ENCODE assay signal across 8 cellular contexts in genomic region chr1:172443666-172444453, GRCh38. TPM values are rescaled to one million over a fixed set of nuclear protein-coding genes. Genes with fewer than 3 reads are reported as not detected.
A peak's percentile ranks its signal among the peaks of the same experiment; 100 is the strongest.
DNase-seq lines count a peak whose midpoint lies in the region; ATAC-seq, FAIRE-seq and TF ChIP-seq lines count a peak whose summit lies in the region.

PIGC (minus strand) TSS chr1:172444069; CDS start chr1:172442622, 1,447 bp downstream.

- no peaks in the 10 kb centered on the region for H4K20me1 ChIP-seq in DOHH2 (ENCODE audit: control insufficient read depth, insufficient read depth, low read depth, low read length)
- H4K20me1 ChIP-seq in Karpas-422 (ENCODE audit: insufficient read depth, low read depth, low read length): 0 out of 2 replicates have a peak, but pooled peaks cover 2% of the 10 kb centered on the region
- H4K20me1 ChIP-seq in fibroblast of lung (ENCODE audit: control insufficient read depth, extremely low read depth, insufficient read depth, low read length): no peaks in the 10 kb centered on the region

- H3K36me3 ChIP-seq in DOHH2 (ENCODE audit: control insufficient read depth, low read length): peaks cover 20% of the 10 kb centered on the region
- H3K36me3 ChIP-seq in Karpas-422 (ENCODE audit: insufficient read depth, low read length): no peaks in the 10 kb centered on the region
- peaks cover 3% of the 10 kb centered on the region for H3K36me3 ChIP-seq in fibroblast of lung (ENCODE audit: control insufficient read depth, insufficient read depth, low read length)
- H3K36me3 ChIP-seq in naive thymus-derived CD4-positive, alpha-beta T cell (ENCODE audit: control insufficient read depth in 2 of 3, insufficient read depth in 3 of 3, low read length in 3 of 3): peaks cover 0 to 13% (median 0%) of the 10 kb centered on the region in 3 experiments

- peaks cover 8 to 10% of the 10 kb centered on the region in 2 donors for H3K36me3 Mint-ChIP-seq in activated T-cell treated with anti-CD3 and anti-CD28 coated beads, Interleukin-2, amount 50 U/mL, for 72 hours (ENCODE audit: insufficient read depth in 2 of 2)
- H3K36me3 Mint-ChIP-seq in naive thymus-derived CD4-positive, alpha-beta T cell: peaks cover 13 to 31% (median 29%) of the 10 kb centered on the region in 5 donors
- peaks cover 17 to 32% of the 10 kb centered on the region in 2 donors for H3K36me3 Mint-ChIP-seq in stimulated activated naive B cell treated with anti-CD40 and anti-IgM and Interleukin-4, amounts not matched to agents 10 μg/mL and 1 μg/mL and 100 μg/mL, for 72 hours

- H3K27ac ChIP-seq in DOHH2 (ENCODE audit: low read depth, low read length): 0 out of 2 replicates have a peak within 1 kb of the TSS, but pooled peaks have one; percentile 7
- no peak within 1 kb of the TSS for H3K27ac ChIP-seq in Karpas-422 (ENCODE audit: low read length)
- H3K27ac ChIP-seq in fibroblast of lung (ENCODE audit: insufficient read depth, low read length): peak within 1 kb of the TSS; percentile 71
- peak within 1 kb of the TSS; percentile 83 for H3K27ac ChIP-seq in naive thymus-derived CD4-positive, alpha-beta T cell (ENCODE audit: low read depth, low read length)

- POLR2A ChIA-PET in naive thymus-derived CD4-positive, alpha-beta T cell (lab: Charles Lee): interaction anchor here (0.7 to 6.0 kb wide), 9 partner anchors 8 to 107 kb away, joined by 3 to 85 read pairs (median 4); partner anchors contain the start of gene SUCO

- H3K27me3 Mint-ChIP-seq in activated T-cell treated with anti-CD3 and anti-CD28 coated beads, Interleukin-2, amount 50 U/mL, for 72 hours (ENCODE audit: low read depth): no peaks in the 10 kb centered on the region
- H3K27me3 Mint-ChIP-seq in naive thymus-derived CD4-positive, alpha-beta T cell: no peaks in the 10 kb centered on the region
- H3K27me3 Mint-ChIP-seq in stimulated activated naive B cell treated with anti-CD40 and anti-IgM and Interleukin-4, amounts not matched to agents 10 μg/mL and 1 μg/mL and 100 μg/mL, for 72 hours: no peaks in the 10 kb centered on the region

- peak; percentile 61 for FAIRE-seq in RCC 7860 (lab: Jason Lieb, UNC)

- H3F3A ChIP-seq in DOHH2 (ENCODE audit: control insufficient read depth, insufficient read depth): no peaks in the 10 kb centered on the region

- H3K27me3 ChIP-seq in DOHH2 (ENCODE audit: control insufficient read depth, low read length) (no peaks in the 10 kb centered on the region), Karpas-422 (ENCODE audit: low read length) (no peaks in the 10 kb centered on the region), fibroblast of lung (ENCODE audit: control insufficient read depth, insufficient read depth, low read length) (no peaks in the 10 kb centered on the region)
- H3K27me3 ChIP-seq in naive thymus-derived CD4-positive, alpha-beta T cell (ENCODE audit: control insufficient read depth in 2 of 2, insufficient read depth in 2 of 2, low read length in 2 of 2): no peaks in the 10 kb centered on the region

- peak within 1 kb of the TSS; percentile 97 for H3K27ac Mint-ChIP-seq in activated T-cell treated with anti-CD3 and anti-CD28 coated beads, Interleukin-2, amount 50 U/mL, for 72 hours
- H3K27ac Mint-ChIP-seq in naive thymus-derived CD4-positive, alpha-beta T cell: peak within 1 kb of the TSS; percentile 91 to 97 (median 93)
- H3K27ac Mint-ChIP-seq in stimulated activated naive B cell treated with anti-CD40 and anti-IgM and Interleukin-4, amounts not matched to agents 10 μg/mL and 1 μg/mL and 100 μg/mL, for 72 hours: peak within 1 kb of the TSS; percentile 97

- H3K4me1 Mint-ChIP-seq in activated T-cell treated with anti-CD3 and anti-CD28 coated beads, Interleukin-2, amount 50 U/mL, for 72 hours (ENCODE audit: low read depth): peaks cover 37% of the 10 kb centered on the region
- H3K4me1 Mint-ChIP-seq in naive thymus-derived CD4-positive, alpha-beta T cell: peaks cover 27 to 53% (median 47%) of the 10 kb centered on the region in 7 donors
- H3K4me1 Mint-ChIP-seq in stimulated activated naive B cell treated with anti-CD40 and anti-IgM and Interleukin-4, amounts not matched to agents 10 μg/mL and 1 μg/mL and 100 μg/mL, for 72 hours: peaks cover 30 to 39% of the 10 kb centered on the region in 2 donors

- peaks cover 21% of the 10 kb centered on the region for H3K79me2 ChIP-seq in DOHH2 (ENCODE audit: control insufficient read depth, low read length)
- peaks cover 20% of the 10 kb centered on the region for H3K79me2 ChIP-seq in Karpas-422 (ENCODE audit: low read length)
- H3K79me2 ChIP-seq in fibroblast of lung (ENCODE audit: control insufficient read depth, insufficient read depth, low read length): peaks cover 18% of the 10 kb centered on the region

- H3K9ac ChIP-seq in Karpas-422 (ENCODE audit: low read length): peak within 1 kb of the TSS; percentile 87
- peak within 1 kb of the TSS; percentile 76 for H3K9ac ChIP-seq in fibroblast of lung (ENCODE audit: insufficient read depth, low read length)

- H3K4me3 Mint-ChIP-seq in activated T-cell treated with anti-CD3 and anti-CD28 coated beads, Interleukin-2, amount 50 U/mL, for 72 hours: peak within 1 kb of the TSS; percentile 89 to 96
- H3K4me3 Mint-ChIP-seq in naive thymus-derived CD4-positive, alpha-beta T cell: peak within 1 kb of the TSS; percentile 87 to 98 (median 94)
- H3K4me3 Mint-ChIP-seq in stimulated activated naive B cell treated with anti-CD40 and anti-IgM and Interleukin-4, amounts not matched to agents 10 μg/mL and 1 μg/mL and 100 μg/mL, for 72 hours: peak within 1 kb of the TSS; percentile 89 to 94

- no peaks in the 10 kb centered on the region for H3K9me2 ChIP-seq in DOHH2 (replicated peaks; ENCODE audit: control insufficient read depth, low read length)
- no peaks in the 10 kb centered on the region for H3K9me2 ChIP-seq in Karpas-422 (replicated peaks; ENCODE audit: insufficient read depth, low read length)

- peak; percentile 96 for DNase-seq in Karpas-422
- DNase-seq in RCC 7860 (ENCODE audit: low spot score): peak; percentile 79
- peak; percentile 94 to 95 for DNase-seq in activated T-cell treated with anti-CD3 and anti-CD28 coated beads, Interleukin-2, amount 50 U/mL, for 72 hours
- DNase-seq in fibroblast of lung (ENCODE audit: low read depth in 2 of 2): peak; percentile 76 to 86
- peak; percentile 78 to 89 (median 87) for DNase-seq in naive thymus-derived CD4-positive, alpha-beta T cell
- peak; percentile 87 for DNase-seq in stimulated activated naive B cell treated with anti-CD40 and anti-IgM and Interleukin-4, amounts not matched to agents 10 μg/mL and 1 μg/mL and 100 μg/mL, for 72 hours

- no peaks in the 10 kb centered on the region for H3K9me3 Mint-ChIP-seq in activated T-cell treated with anti-CD3 and anti-CD28 coated beads, Interleukin-2, amount 50 U/mL, for 72 hours
- H3K9me3 Mint-ChIP-seq in naive thymus-derived CD4-positive, alpha-beta T cell: no peaks in the 10 kb centered on the region
- H3K9me3 Mint-ChIP-seq in stimulated activated naive B cell treated with anti-CD40 and anti-IgM and Interleukin-4, amounts not matched to agents 10 μg/mL and 1 μg/mL and 100 μg/mL, for 72 hours: no peaks in the 10 kb centered on the region

- H2AFZ ChIP-seq in Karpas-422 (ENCODE audit: low read length) (peak within 1 kb of the TSS; percentile 95), fibroblast of lung (ENCODE audit: low read length) (peak within 1 kb of the TSS; percentile 86)

- H3K4me1 ChIP-seq in DOHH2 (ENCODE audit: control insufficient read depth, low read length) (peaks cover 13% of the 10 kb centered on the region), Karpas-422 (ENCODE audit: low read length) (peaks cover 16% of the 10 kb centered on the region), fibroblast of lung (ENCODE audit: control insufficient read depth, extremely low read depth, insufficient read depth, low read length) (no peaks in the 10 kb centered on the region)
- peaks cover 15 to 25% of the 10 kb centered on the region in 2 donors for H3K4me1 ChIP-seq in naive thymus-derived CD4-positive, alpha-beta T cell (ENCODE audit: control insufficient read depth in 2 of 2, insufficient read depth in 2 of 2, low read length in 2 of 2)

- peak; percentile 89 for TF ChIP-seq CTCF in DOHH2 (IDR thresholded peaks at IDR 0.05; ENCODE audit: low read depth, low read length, poor library complexity, severe bottlenecking)
- peak; percentile 80 to 92 for TF ChIP-seq CTCF in fibroblast of lung (conservative IDR thresholded peaks at IDR 0.05 in 1 of 2, IDR thresholded peaks at IDR 0.05 in 1 of 2; ENCODE audit: low read depth in 1 of 2, low read length in 2 of 2)

- H3K4me3 ChIP-seq in DOHH2 (ENCODE audit: low read length) (peak within 1 kb of the TSS; percentile 84), Karpas-422 (ENCODE audit: low read length) (peak within 1 kb of the TSS; percentile 92), fibroblast of lung (replicated peaks in 1 of 4; ENCODE audit: control extremely low read depth in 1 of 4, insufficient read depth in 1 of 4, low read depth in 3 of 4, low read length in 4 of 4) (peak within 1 kb of the TSS; percentile 56 to 91 (median 78))
- peak within 1 kb of the TSS; percentile 72 for H3K4me3 ChIP-seq in naive thymus-derived CD4-positive, alpha-beta T cell (ENCODE audit: low read length)

- CTCF ChIA-PET in naive thymus-derived CD4-positive, alpha-beta T cell (lab: Charles Lee): interaction anchor here (0.6 to 6.9 kb wide), 18 partner anchors 9 to 642 kb away, joined by 3 to 120 read pairs (median 4); partner anchors contain the start of gene SUCO

- intact Hi-C loops in naive thymus-derived CD4-positive, alpha-beta T cell (cut with micrococcal nuclease): loop anchor here (1.0 to 10.0 kb wide), 13 partner anchors 15 to 1423 kb away; partner anchors contain the start of genes METTL13 (in 2 of the 2), PRRC2C (in 2 of the 2), DNM3 (in 1 of the 2) and GAS5 (in 1 of the 2)

- H3K9me3 ChIP-seq in DOHH2 (ENCODE audit: control insufficient read depth, insufficient read depth, low read length) (no peaks in the 10 kb centered on the region), Karpas-422 (ENCODE audit: low read length) (no peaks in the 10 kb centered on the region), fibroblast of lung (ENCODE audit: control insufficient read depth, insufficient read depth, low read depth, low read length) (no peaks in the 10 kb centered on the region)
- no peaks in the 10 kb centered on the region for H3K9me3 ChIP-seq in naive thymus-derived CD4-positive, alpha-beta T cell (ENCODE audit: control insufficient read depth in 2 of 3, low read length in 3 of 3)

- H3K4me2 ChIP-seq in DOHH2 (ENCODE audit: low read length) (peak within 1 kb of the TSS; percentile 81), Karpas-422 (ENCODE audit: low read depth, low read length, poor library complexity, severe bottlenecking) (peak within 1 kb of the TSS; percentile 88), fibroblast of lung (ENCODE audit: extremely low read depth, insufficient read depth, low read length) (peak within 1 kb of the TSS; percentile 99)

- peak; percentile 100 for ATAC-seq in GM21786 (IDR thresholded peaks at IDR 0.05; ENCODE audit: unreplicated experiment)
- ATAC-seq in activated T-cell treated with anti-CD3 and anti-CD28 coated beads, Interleukin-2, amount 50 U/mL, for 72 hours (replicated peaks in 1 of 2): peak; percentile 100
- peak; percentile 100 for ATAC-seq in naive thymus-derived CD4-positive, alpha-beta T cell
- ATAC-seq in stimulated activated naive B cell treated with anti-CD40 and anti-IgM and Interleukin-4, amounts not matched to agents 10 μg/mL and 1 μg/mL and 100 μg/mL, for 72 hours (replicated peaks): peak; percentile 100

RNA-seq across cellular contexts. Expression of gene PIGC, which starts in this region (rescaled TPM):
- total RNA-seq in Karpas-422 (2014; rRNA removed; shearing (Covaris generic); ENCODE audit: low replicate concordance): 14.5 and 24.7 TPM in 2 replicates
- 10 to 100 TPM; 31.4 to 32.7 TPM for total RNA-seq in activated T-cell treated with anti-CD3 and anti-CD28 coated beads, Interleukin-2, amount 50 U/mL, for 72 hours
- total RNA-seq in fibroblast of lung: 16.4 and 20.3 TPM in 2 replicates
- 21.7 and 28.9 TPM in 2 replicates for polyA plus RNA-seq in fibroblast of lung
- 17.1 and 17.7 TPM in 2 replicates for polyA plus RNA-seq in fibroblast of lung (2012)
- 13.2 and 15.7 TPM in 2 replicates for polyA minus RNA-seq in fibroblast of lung (ENCODE audit: low replicate concordance)
- total RNA-seq in naive thymus-derived CD4-positive, alpha-beta T cell: 10 to 100 TPM; 21.1 to 57.4 (median 25.1) TPM
- polyA plus RNA-seq in naive thymus-derived CD4-positive, alpha-beta T cell: 100 to 1,000 TPM; 122 to 142 TPM
